Comparison of ENCODE assay signal across 24 cellular contexts in genomic region chr22:47322854-47323253, GRCh38.
DNase-seq lines count a peak whose midpoint lies in the region; ATAC-seq and TF ChIP-seq lines count a peak whose summit lies in the region.
"Had no signal": no experiment of that assay in that cellular context is flagged by ENCODE, and none has a peak within 500 bp of the region (broad histone marks: within the 10 kb centered on the region; RNA-seq: fewer than 3 reads in every experiment).

No MANE protein-coding gene starts in this region.

- H3K9ac ChIP-seq in neuronal stem cell (ENCODE audit: low read depth, low read length, poor library complexity) = no peak overlapping the region
- H3K9ac ChIP-seq: KMS-11 had no signal

- H4K91ac ChIP-seq in neuronal stem cell (ENCODE audit: low read depth, low read length, poor library complexity) = no peak overlapping the region

- no peak for ATAC-seq in omental fat pad (ENCODE audit: low FRiP score)
- ATAC-seq: GM23338, left cardiac atrium, right lobe of liver, T-cell had no signal

- no peak overlapping the region for H3K14ac ChIP-seq in neuronal stem cell (ENCODE audit: low read length)

- no peak overlapping the region for H3K4me2 ChIP-seq in neuronal stem cell (ENCODE audit: insufficient read depth, low read length, poor library complexity, severe bottlenecking)
- H3K4me2 ChIP-seq: GM23338, KMS-11 had no signal

- no peak overlapping the region for H3K27ac ChIP-seq in neuronal stem cell (replicated peaks; ENCODE audit: low read length)
- H3K27ac ChIP-seq: KMS-11, ovary, right lobe of liver, vagina had no signal

- H2AFZ ChIP-seq in neuronal stem cell (ENCODE audit: low read length) = no peak overlapping the region
- H2AFZ ChIP-seq: GM23338 had no signal

- no peaks in the 10 kb centered on the region for H3K79me1 ChIP-seq in neuronal stem cell (ENCODE audit: low read depth, low read length)

- H2BK5ac ChIP-seq in neuronal stem cell (ENCODE audit: low read length) = no peak overlapping the region

- H3K4me1 ChIP-seq in neuronal stem cell (ENCODE audit: control insufficient read depth in 2 of 2, insufficient read depth in 1 of 2, low read depth in 1 of 2, low read length in 2 of 2) = no peaks in the 10 kb centered on the region
- H3K4me1 ChIP-seq: right lobe of liver, vagina had no signal

- WGBS in neuronal stem cell (ENCODE audit: extremely low coverage in 2 of 2, insufficient read length in 2 of 2, insufficient replicate concordance in 1 of 2), 2 donors = no CpG with 5 or more reads among the region's 7 CpGs

- peak overlapping the region; percentile 66 for H4K8ac ChIP-seq in neuronal stem cell (ENCODE audit: low read depth, low read length)

- H3K9me3 Mint-ChIP-seq in progenitor cell of endocrine pancreas (ENCODE audit: low read depth) = peaks cover 35% of the 10 kb centered on the region

- H3K27ac Mint-ChIP-seq in progenitor cell of endocrine pancreas = no peak overlapping the region
- H3K27ac Mint-ChIP-seq: activated naive CD8-positive, alpha-beta T cell; activated T-helper 1 cell treated with anti-CD3 and anti-CD28 coated beads, Interleukin-12 subunit alpha, Interleukin-12 subunit beta, Interleukin-2, Interleukin-4 antibody, amounts not matched to agents 30 ng/mL and 10 ng/mL and 1 ng/mL, durations not matched to agents 14 hours and 24 hours and 36 hours; B cell; GM23338; memory B cell; T-cell had no signal

- no peak overlapping the region for H2BK120ac ChIP-seq in neuronal stem cell (ENCODE audit: low read depth, low read length)

- no peak overlapping the region for H2BK12ac ChIP-seq in neuronal stem cell (ENCODE audit: low read length)

- H3K36me3 Mint-ChIP-seq in progenitor cell of endocrine pancreas (ENCODE audit: insufficient read depth) = peaks cover 5% of the 10 kb centered on the region
- H3K36me3 Mint-ChIP-seq: activated naive CD8-positive, alpha-beta T cell; memory B cell; T-cell had no signal

- H2AK5ac ChIP-seq in neuronal stem cell (ENCODE audit: low read depth, low read length) = no peak overlapping the region

- H3K27me3 Mint-ChIP-seq in progenitor cell of endocrine pancreas = no peaks in the 10 kb centered on the region

- peak overlapping the region in 1 of 2 donors; percentile 52 for H3K4me3 ChIP-seq in neuronal stem cell (ENCODE audit: low read length in 2 of 2)
- H3K4me3 ChIP-seq: GM23338, ovary, right lobe of liver, vagina had no signal

- no peak for TF ChIP-seq CTCF in progenitor cell of endocrine pancreas (IDR thresholded peaks at IDR 0.05; ENCODE audit: unreplicated experiment)
- TF ChIP-seq CTCF in omental fat pad (IDR thresholded peaks at IDR 0.05) = no peak

- no peak overlapping the region for H2BK15ac ChIP-seq in neuronal stem cell (ENCODE audit: low read length)

- H3K9me3 ChIP-seq in neuronal stem cell (replicated peaks in 1 of 2; ENCODE audit: control insufficient read depth in 2 of 2, insufficient read depth in 1 of 2, low read depth in 1 of 2, low read length in 2 of 2) = peaks cover 0 to 47% of the 10 kb centered on the region in 2 donors

- H3K4me1 Mint-ChIP-seq in progenitor cell of endocrine pancreas (ENCODE audit: low read depth) = no peaks in the 10 kb centered on the region
- H3K4me1 Mint-ChIP-seq: B cell, GM23338, memory B cell, T-cell had no signal

- DNase-seq in NCI-H1694 treated with DMSO at 0.1 percent for 48 hours (lab: John Stamatoyannopoulos, UW) (peak; percentile 3), NCI-H1694 (lab: John Stamatoyannopoulos, UW) (no peak), NCI-H1105 treated with DMSO at 0.1 percent for 48 hours (lab: John Stamatoyannopoulos, UW) (peak; percentile 69), NCI-H748 (lab: John Stamatoyannopoulos, UW; ENCODE audit: unreplicated experiment) (peak; percentile 88), neuronal stem cell (ENCODE audit: low spot score) (no peak), progenitor cell of endocrine pancreas (ENCODE audit: low spot score, unreplicated experiment) (no peak), omental fat pad (ENCODE audit: low spot score) (no peak)
- no peak for DNase-seq in stimulated activated CD4-positive, alpha-beta T cell treated with anti-CD3 and anti-CD28 coated beads, Interleukin-2, amount 100 ng/mL, for 48 hours
- DNase-seq: activated CD4-positive, alpha-beta T cell treated with anti-CD3 and anti-CD28 coated beads for 48 hours; effector CD8-positive, alpha-beta T cell; left cardiac atrium; NCI-H526; ovary; right lobe of liver; SIG-M5; stimulated activated CD4-positive, alpha-beta T cell treated with anti-CD3 and anti-CD28 coated beads, Interleukin-15, amount 100 ng/mL, for 24 hours; T-cell had no signal

- no peak overlapping the region for H3K23ac ChIP-seq in neuronal stem cell (ENCODE audit: low read depth, low read length, poor library complexity)

- no peaks in the 10 kb centered on the region for H3K27me3 ChIP-seq in neuronal stem cell (ENCODE audit: control insufficient read depth in 3 of 3, insufficient read depth in 3 of 3, low read depth in 1 of 3, low read length in 3 of 3)
- H3K27me3 ChIP-seq: ovary, right lobe of liver, vagina had no signal

- H3K18ac ChIP-seq in neuronal stem cell (ENCODE audit: low read length) = no peak overlapping the region

- H3K4me3 Mint-ChIP-seq in progenitor cell of endocrine pancreas (ENCODE audit: low read depth) = no peak overlapping the region
- H3K4me3 Mint-ChIP-seq: activated naive CD8-positive, alpha-beta T cell; activated T-helper 1 cell treated with anti-CD3 and anti-CD28 coated beads, Interleukin-12 subunit alpha, Interleukin-12 subunit beta, Interleukin-2, Interleukin-4 antibody, amounts not matched to agents 30 ng/mL and 10 ng/mL and 1 ng/mL, durations not matched to agents 14 hours and 24 hours and 36 hours; B cell; GM23338; memory B cell; T-cell had no signal

- no peaks in the 10 kb centered on the region for H3K36me3 ChIP-seq in neuronal stem cell (replicated peaks in 1 of 2; ENCODE audit: control insufficient read depth in 2 of 2, insufficient read depth in 2 of 2, low read length in 2 of 2)
- H3K36me3 ChIP-seq: ovary, right lobe of liver, vagina had no signal

- no peak overlapping the region for H3K4ac ChIP-seq in neuronal stem cell (ENCODE audit: low read length)

Comparison
In these comparisons a context has a peak if more than half of its experiments do, and no peak if none do; other contexts are left out.
1. DNase-seq: peak in NCI-H1694 treated with DMSO at 0.1 percent for 48 hours (single experiment), NCI-H1105 treated with DMSO at 0.1 percent for 48 hours (single experiment) and NCI-H748 (single experiment); none in NCI-H1694 (single experiment), neuronal stem cell (single experiment), progenitor cell of endocrine pancreas (single experiment), stimulated activated CD4-positive, alpha-beta T cell treated with anti-CD3 and anti-CD28 coated beads, Interleukin-2, amount 100 ng/mL, for 48 hours (0 of 2) and omental fat pad (single experiment).